Comparison of ENCODE assay signal across 14 cellular contexts in the genomic region with DNA sequence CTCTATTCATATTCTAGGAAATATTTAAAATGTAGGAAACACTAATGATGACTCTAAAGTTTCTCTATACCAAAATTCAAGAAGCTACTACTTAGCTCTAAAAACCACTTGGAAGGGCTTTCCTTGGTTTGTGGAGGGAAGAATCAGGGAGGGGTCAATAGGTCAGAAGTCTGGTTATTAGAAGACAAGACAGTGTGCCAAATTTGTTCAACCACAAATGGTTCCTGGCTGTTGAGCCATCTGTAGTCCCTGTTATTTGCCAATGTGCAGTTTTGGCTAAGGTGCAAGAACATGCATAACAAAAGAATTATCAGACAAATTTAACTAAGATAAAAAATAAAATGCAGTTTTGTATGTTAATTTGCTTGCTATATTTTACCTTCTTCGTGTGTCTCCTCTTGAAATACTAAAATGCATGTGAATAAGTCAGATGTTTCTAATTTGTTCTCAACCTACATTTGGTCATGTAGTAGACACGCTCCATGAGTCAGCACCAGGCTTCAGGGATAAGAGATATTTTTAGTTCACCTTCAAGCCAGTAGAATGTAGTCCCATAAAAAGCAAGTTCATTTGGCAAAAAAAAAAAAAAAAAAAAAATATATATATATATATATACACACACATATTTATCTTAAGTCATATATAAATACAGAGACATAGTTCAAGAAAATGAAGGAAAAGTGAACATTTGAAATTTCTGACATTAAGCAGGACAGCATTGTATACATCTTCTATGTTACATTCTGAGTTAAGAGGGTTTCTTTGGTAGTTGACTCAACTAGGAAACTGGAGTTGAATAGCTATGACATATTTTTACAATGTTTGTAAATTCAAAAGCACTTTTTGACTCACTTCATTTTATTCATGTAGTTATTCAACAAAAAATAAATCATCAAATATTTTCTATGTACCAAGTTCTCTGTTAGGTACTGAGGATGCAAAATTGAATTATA.
A peak's percentile ranks its signal among the peaks of the same experiment; 100 is the strongest.
DNase-seq lines count a peak whose midpoint lies in the region; ATAC-seq and TF ChIP-seq lines count a peak whose summit lies in the region.
"Had no signal": no experiment of that assay in that cellular context is flagged by ENCODE, and none has a peak within 500 bp of the region (broad histone marks: within the 10 kb centered on the region; RNA-seq: fewer than 3 reads in every experiment).

No MANE protein-coding gene starts in this region.

- no peaks in the 10 kb centered on the region for H4K20me1 ChIP-seq in mammary epithelial cell (ENCODE audit: insufficient read depth, low read length)
- H4K20me1 ChIP-seq in GM23338 (replicated peaks; ENCODE audit: insufficient read depth) = no peaks in the 10 kb centered on the region

- H3K27ac ChIP-seq in mammary epithelial cell (ENCODE audit: insufficient read depth, low read depth, low read length) (no peak overlapping the region), ovary (no peak overlapping the region), GM23338 (ENCODE audit: low read depth) (no peak overlapping the region)
- H3K27ac ChIP-seq: foreskin keratinocyte, right atrium auricular region, testis had no signal

- H3K4me3 ChIP-seq in mammary epithelial cell (replicated peaks in 1 of 3; ENCODE audit: insufficient read depth in 1 of 3, low read depth in 2 of 3, low read length in 3 of 3) (no peak overlapping the region), fibroblast of the aortic adventitia (ENCODE audit: low read depth, low read length) (no peak overlapping the region), ovary (no peak overlapping the region), GM23338 (no peak overlapping the region)
- H3K4me3 ChIP-seq: right atrium auricular region, testis had no signal

- H3K79me2 ChIP-seq in mammary epithelial cell (ENCODE audit: insufficient read depth, low read length) (no peaks in the 10 kb centered on the region), GM23338 (replicated peaks; ENCODE audit: insufficient read depth) (no peaks in the 10 kb centered on the region)

- no peaks in the 10 kb centered on the region for H3F3A ChIP-seq in GM23338 (replicated peaks; ENCODE audit: low read depth)

- H3K4me3 Mint-ChIP-seq in MCF 10A (ENCODE audit: unreplicated experiment) = no peak overlapping the region
- no peak overlapping the region for H3K4me3 Mint-ChIP-seq in activated T-helper 17 cell treated with anti-CD3 and anti-CD28 coated beads, Interleukin-2, amount 50 U/mL, for 72 hours
- no peak overlapping the region for H3K4me3 Mint-ChIP-seq in GM23338
- H3K4me3 Mint-ChIP-seq: naive B cell had no signal

- BruUV-seq in MCF 10A (replicated peaks; lab: Mats Ljungman, UMichigan) (no TSS peak), mammary epithelial cell (replicated peaks; lab: Mats Ljungman, UMichigan) (no TSS peak)

- H3K9me3 Mint-ChIP-seq in MCF 10A (ENCODE audit: unreplicated experiment) (no peaks in the 10 kb centered on the region), GM23338 (no peaks in the 10 kb centered on the region)
- H3K9me3 Mint-ChIP-seq in activated T-helper 17 cell treated with anti-CD3 and anti-CD28 coated beads, Interleukin-2, amount 50 U/mL, for 72 hours = no peaks in the 10 kb centered on the region

- in situ Hi-C loops in mammary epithelial cell (cut with MboI; ENCODE audit: low sequenced_read_pairs in 2 of 2) = no loop called here

- DNase-seq in MCF 10A (ENCODE audit: unreplicated experiment) = peak; percentile 36
- DNase-seq in mammary epithelial cell = no peak
- peak; percentile 75 for DNase-seq in fibroblast of the aortic adventitia (ENCODE audit: low read depth)
- no peak for DNase-seq in NCI-H526 (lab: John Stamatoyannopoulos, UW)
- DNase-seq in ovary = no peak
- DNase-seq in GM23338 (ENCODE audit: low spot score) = no peak
- DNase-seq: aorta; naive B cell; stimulated activated CD4-positive, alpha-beta T cell treated with anti-CD3 and anti-CD28 coated beads, Interleukin-1b, Interleukin-23, amount 100 ng/mL, for 48 hours; testis had no signal

- H3K4me1 ChIP-seq in mammary epithelial cell (ENCODE audit: insufficient read depth, low read length) (no peaks in the 10 kb centered on the region), ovary (ENCODE audit: insufficient read depth) (no peaks in the 10 kb centered on the region), GM23338 (ENCODE audit: insufficient read depth) (no peaks in the 10 kb centered on the region)
- H3K4me1 ChIP-seq: foreskin keratinocyte, right atrium auricular region, testis had no signal

- CTCF ChIA-PET in MCF 10A (lab: Yijun Ruan, JAX) (interaction anchor here (0.5 kb wide), 1 partner anchor 11 kb away, joined by 3 read pairs; no protein-coding TSS in a partner anchor), mammary epithelial cell (lab: Charles Lee; ENCODE audit: low non-redundant PET) (interaction anchor here (0.7 kb wide), 1 partner anchor 1745 kb away, joined by 11 read pairs; no protein-coding TSS in a partner anchor)

- POLR2A ChIA-PET in MCF 10A (lab: Yijun Ruan, JAX) = interaction anchor here (0.7 kb wide), 1 partner anchor 196 kb away, joined by 3 read pairs; no protein-coding TSS in a partner anchor

- peak; percentile 44 for ATAC-seq in activated T-helper 17 cell treated with anti-CD3 and anti-CD28 coated beads, Interleukin-2, amount 50 U/mL, for 72 hours (replicated peaks)
- no peak for ATAC-seq in GM23338
- ATAC-seq in HG02852 (IDR thresholded peaks at IDR 0.05; ENCODE audit: unreplicated experiment) = no peak
- ATAC-seq: foreskin keratinocyte had no signal

- H3K36me3 ChIP-seq in mammary epithelial cell (ENCODE audit: insufficient read depth, low read length) (no peaks in the 10 kb centered on the region), ovary (no peaks in the 10 kb centered on the region), GM23338 (ENCODE audit: insufficient read depth) (no peaks in the 10 kb centered on the region)
- H3K36me3 ChIP-seq: right atrium auricular region had no signal

- H3K4me2 ChIP-seq in mammary epithelial cell (ENCODE audit: insufficient read depth, low read depth, low read length) (no peak overlapping the region), GM23338 (no peak overlapping the region)

- H3K27me3 Mint-ChIP-seq in MCF 10A (ENCODE audit: insufficient read depth, unreplicated experiment) (no peaks in the 10 kb centered on the region), GM23338 (ENCODE audit: insufficient read depth, low read depth, poor library complexity) (no peaks in the 10 kb centered on the region)
- H3K27me3 Mint-ChIP-seq in activated T-helper 17 cell treated with anti-CD3 and anti-CD28 coated beads, Interleukin-2, amount 50 U/mL, for 72 hours = no peaks in the 10 kb centered on the region
- H3K27me3 Mint-ChIP-seq: naive B cell had no signal

- TF ChIP-seq EP300 in ovary (IDR thresholded peaks at IDR 0.05) = no peak

- no peaks in the 10 kb centered on the region for H3K4me1 Mint-ChIP-seq in MCF 10A (ENCODE audit: insufficient read depth, unreplicated experiment)
- H3K4me1 Mint-ChIP-seq in activated T-helper 17 cell treated with anti-CD3 and anti-CD28 coated beads, Interleukin-2, amount 50 U/mL, for 72 hours = no peaks in the 10 kb centered on the region
- H3K4me1 Mint-ChIP-seq in GM23338 = no peaks in the 10 kb centered on the region
- H3K4me1 Mint-ChIP-seq: naive B cell had no signal

- H2AFZ ChIP-seq in mammary epithelial cell (ENCODE audit: low read depth, low read length) (no peak overlapping the region), GM23338 (no peak overlapping the region)

- intact Hi-C loops in MCF 10A (cut with micrococcal nuclease) = no loop called here
- intact Hi-C loops in mammary epithelial cell (cut with micrococcal nuclease) = no loop called here
- intact Hi-C loops in ovary (cut with DNase I) = no loop called here

- H3K27me3 ChIP-seq in mammary epithelial cell (ENCODE audit: insufficient read depth, low read length) (no peaks in the 10 kb centered on the region), ovary (no peaks in the 10 kb centered on the region), GM23338 (ENCODE audit: insufficient read depth) (no peaks in the 10 kb centered on the region)
- H3K27me3 ChIP-seq: foreskin keratinocyte, right atrium auricular region, testis had no signal

- no peak overlapping the region for H3K9ac ChIP-seq in mammary epithelial cell (ENCODE audit: insufficient read depth, low read length)

- H3K36me3 Mint-ChIP-seq in MCF 10A (ENCODE audit: insufficient read depth, unreplicated experiment) (no peaks in the 10 kb centered on the region), GM23338 (ENCODE audit: low read depth) (no peaks in the 10 kb centered on the region)
- no peaks in the 10 kb centered on the region for H3K36me3 Mint-ChIP-seq in activated T-helper 17 cell treated with anti-CD3 and anti-CD28 coated beads, Interleukin-2, amount 50 U/mL, for 72 hours (ENCODE audit: low read depth)
- H3K36me3 Mint-ChIP-seq: naive B cell had no signal

- 24% methylated on average over 2 of the region's 2 CpGs for WGBS in mammary epithelial cell (ENCODE audit: low coverage, missing lambda C conversion rate)
- 51 to 63% (median 56%) methylated on average over 2 of the region's 2 CpGs for WGBS in ovary, 3 donors

- dilution Hi-C loops in mammary epithelial cell (cut with HindIII; ENCODE audit: low sequenced_read_pairs) = no loop called here

- TF ChIP-seq CTCF in MCF 10A (IDR thresholded peaks at IDR 0.05; ENCODE audit: unreplicated experiment) (no peak), mammary epithelial cell (conservative IDR thresholded peaks at IDR 0.05 in 1 of 2, IDR thresholded peaks at IDR 0.05 in 1 of 2; ENCODE audit: extremely low read depth in 1 of 2, insufficient read depth in 1 of 2, low read depth in 1 of 2, low read length in 2 of 2) (no peak), fibroblast of the aortic adventitia (IDR thresholded peaks at IDR 0.05; ENCODE audit: insufficient read depth, low read length) (no peak), ovary (IDR thresholded peaks at IDR 0.05) (no peak), GM23338 (conservative IDR thresholded peaks at IDR 0.05; ENCODE audit: low read depth in 2 of 2) (no peak)

- H3K9me3 ChIP-seq in mammary epithelial cell (replicated peaks; ENCODE audit: insufficient read depth, low read length) (no peaks in the 10 kb centered on the region), ovary (no peaks in the 10 kb centered on the region)
- H3K9me3 ChIP-seq: right atrium auricular region, testis had no signal

- no peaks in the 10 kb centered on the region for H3K9me2 ChIP-seq in GM23338 (ENCODE audit: insufficient read depth)

- H3K27ac Mint-ChIP-seq in MCF 10A (ENCODE audit: low read depth, unreplicated experiment) = no peak overlapping the region
- no peak overlapping the region for H3K27ac Mint-ChIP-seq in activated T-helper 17 cell treated with anti-CD3 and anti-CD28 coated beads, Interleukin-2, amount 50 U/mL, for 72 hours
- H3K27ac Mint-ChIP-seq in GM23338 = no peak overlapping the region
- H3K27ac Mint-ChIP-seq: naive B cell had no signal

- TF ChIP-seq POLR2A in ovary (IDR thresholded peaks at IDR 0.05) = no peak

TF ChIP-seq in GM23338, 12 proteins besides CTCF, POLR2A, EP300 and RAD21 (continues in another document):
- TF ChIP-seq EZH2phosphoT487 (IDR thresholded peaks at IDR 0.05; ENCODE audit: unreplicated experiment) (no peak), CREB1 (CRISPR knock-in tag; IDR thresholded peaks at IDR 0.05; ENCODE audit: low read depth) (no peak), STAT1 (IDR thresholded peaks at IDR 0.05; ENCODE audit: unreplicated experiment) (no peak)

Comparison
In these comparisons a context has a peak if more than half of its experiments do, and no peak if none do; other contexts are left out.
1. DNase-seq: peak in MCF 10A (single experiment) and fibroblast of the aortic adventitia (single experiment); none in mammary epithelial cell (single experiment), NCI-H526 (0 of 2), ovary (0 of 5) and GM23338 (single experiment).